ENCODE assay signal across 8 cellular contexts in the genomic region with DNA sequence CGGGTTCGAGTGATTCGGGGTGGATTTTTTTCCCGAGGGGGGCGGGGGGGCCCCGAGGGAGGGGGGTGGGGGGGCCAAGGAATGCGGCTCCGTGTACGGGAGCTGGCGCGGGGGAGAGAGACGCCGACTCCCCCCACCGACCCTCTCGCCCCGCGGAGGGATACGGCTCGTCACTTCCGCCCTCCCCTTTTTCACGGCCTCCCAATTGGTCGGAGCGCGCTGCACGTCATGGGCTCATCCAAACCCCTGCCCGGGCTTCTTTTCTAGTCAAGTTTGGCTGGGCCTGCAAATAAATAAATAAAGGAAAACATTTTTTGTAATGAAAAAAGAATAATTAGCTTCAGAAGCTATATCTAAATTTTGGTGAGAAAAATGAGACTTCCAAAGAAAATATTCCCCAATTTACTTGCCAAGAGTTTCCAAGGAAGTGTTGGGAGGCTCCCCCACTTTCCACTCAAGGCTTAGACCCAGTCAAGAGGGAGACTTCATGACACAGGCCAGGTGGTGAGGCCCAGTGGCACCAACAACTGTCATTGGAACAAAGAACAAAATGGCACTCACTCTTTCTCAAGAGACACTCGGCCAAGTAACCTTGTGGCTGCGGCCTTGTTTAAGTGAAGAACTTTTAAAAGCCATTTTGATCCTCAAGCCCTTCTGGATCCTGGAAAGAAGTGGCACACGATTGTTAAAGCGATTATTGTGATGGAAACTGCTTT.
DNase-seq lines count a peak whose midpoint lies in the region; ATAC-seq and TF ChIP-seq lines count a peak whose summit lies in the region.

A gene with protein sequence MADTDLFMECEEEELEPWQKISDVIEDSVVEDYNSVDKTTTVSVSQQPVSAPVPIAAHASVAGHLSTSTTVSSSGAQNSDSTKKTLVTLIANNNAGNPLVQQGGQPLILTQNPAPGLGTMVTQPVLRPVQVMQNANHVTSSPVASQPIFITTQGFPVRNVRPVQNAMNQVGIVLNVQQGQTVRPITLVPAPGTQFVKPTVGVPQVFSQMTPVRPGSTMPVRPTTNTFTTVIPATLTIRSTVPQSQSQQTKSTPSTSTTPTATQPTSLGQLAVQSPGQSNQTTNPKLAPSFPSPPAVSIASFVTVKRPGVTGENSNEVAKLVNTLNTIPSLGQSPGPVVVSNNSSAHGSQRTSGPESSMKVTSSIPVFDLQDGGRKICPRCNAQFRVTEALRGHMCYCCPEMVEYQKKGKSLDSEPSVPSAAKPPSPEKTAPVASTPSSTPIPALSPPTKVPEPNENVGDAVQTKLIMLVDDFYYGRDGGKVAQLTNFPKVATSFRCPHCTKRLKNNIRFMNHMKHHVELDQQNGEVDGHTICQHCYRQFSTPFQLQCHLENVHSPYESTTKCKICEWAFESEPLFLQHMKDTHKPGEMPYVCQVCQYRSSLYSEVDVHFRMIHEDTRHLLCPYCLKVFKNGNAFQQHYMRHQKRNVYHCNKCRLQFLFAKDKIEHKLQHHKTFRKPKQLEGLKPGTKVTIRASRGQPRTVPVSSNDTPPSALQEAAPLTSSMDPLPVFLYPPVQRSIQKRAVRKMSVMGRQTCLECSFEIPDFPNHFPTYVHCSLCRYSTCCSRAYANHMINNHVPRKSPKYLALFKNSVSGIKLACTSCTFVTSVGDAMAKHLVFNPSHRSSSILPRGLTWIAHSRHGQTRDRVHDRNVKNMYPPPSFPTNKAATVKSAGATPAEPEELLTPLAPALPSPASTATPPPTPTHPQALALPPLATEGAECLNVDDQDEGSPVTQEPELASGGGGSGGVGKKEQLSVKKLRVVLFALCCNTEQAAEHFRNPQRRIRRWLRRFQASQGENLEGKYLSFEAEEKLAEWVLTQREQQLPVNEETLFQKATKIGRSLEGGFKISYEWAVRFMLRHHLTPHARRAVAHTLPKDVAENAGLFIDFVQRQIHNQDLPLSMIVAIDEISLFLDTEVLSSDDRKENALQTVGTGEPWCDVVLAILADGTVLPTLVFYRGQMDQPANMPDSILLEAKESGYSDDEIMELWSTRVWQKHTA (N-terminal part only) (minus strand): TSS at position 164 of the 716 bp plus-strand sequence. CDS start 17,290 bp downstream, outside the sequence.

- H3K4me3 ChIP-seq in HFF-Myc (replicated peaks; ENCODE audit: low read depth, low read length), result peak within 1 kb of the TSS; percentile 76

- peak within 1 kb of the TSS; percentile 87 for H3K27ac ChIP-seq in substantia nigra (ENCODE audit: low read depth, low read length, poor library complexity, severe bottlenecking)

- ATAC-seq in SK-N-SH treated with all-trans-retinoic acid at 6 μM for 48 hours, result peak; percentile 88

- TF ChIP-seq CTCF in HFF-Myc (IDR thresholded peaks at IDR 0.05; ENCODE audit: low read depth, low read length, missing control alignments), result no peak

- DNase-seq in ELF-1 (ENCODE audit: low read depth, low spot score) (peak; percentile 92), HFF-Myc (ENCODE audit: extremely low read depth, low read depth) (peak; percentile 83), NCI-H1092 treated with DMSO at 0.1 percent for 48 hours (lab: John Stamatoyannopoulos, UW) (peak; percentile 97), germinal center (ENCODE audit: low spot score) (peak; percentile 95), non-pigmented ciliary epithelial cell (ENCODE audit: low read depth) (peak; percentile 93), substantia nigra (lab: John Stamatoyannopoulos, UW) (peak; percentile 46 to 94 (median 90))
- peak; percentile 94 for DNase-seq in activated naive CD4-positive, alpha-beta T cell treated with anti-CD3 and anti-CD28 coated beads, Interleukin-2, amount 50 U/mL, for 16 hours

TF ChIP-seq in SK-N-SH treated with all-trans-retinoic acid at 6 μM for 48 hours, 23 proteins besides CTCF, POLR2A, EP300 and RAD21 (continues in another document):
- TF ChIP-seq, protein P1, sequence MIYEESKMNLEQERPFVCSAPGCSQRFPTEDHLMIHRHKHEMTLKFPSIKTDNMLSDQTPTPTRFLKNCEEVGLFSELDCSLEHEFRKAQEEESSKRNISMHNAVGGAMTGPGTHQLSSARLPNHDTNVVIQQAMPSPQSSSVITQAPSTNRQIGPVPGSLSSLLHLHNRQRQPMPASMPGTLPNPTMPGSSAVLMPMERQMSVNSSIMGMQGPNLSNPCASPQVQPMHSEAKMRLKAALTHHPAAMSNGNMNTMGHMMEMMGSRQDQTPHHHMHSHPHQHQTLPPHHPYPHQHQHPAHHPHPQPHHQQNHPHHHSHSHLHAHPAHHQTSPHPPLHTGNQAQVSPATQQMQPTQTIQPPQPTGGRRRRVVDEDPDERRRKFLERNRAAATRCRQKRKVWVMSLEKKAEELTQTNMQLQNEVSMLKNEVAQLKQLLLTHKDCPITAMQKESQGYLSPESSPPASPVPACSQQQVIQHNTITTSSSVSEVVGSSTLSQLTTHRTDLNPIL (CRISPR knock-in tag; IDR thresholded peaks at IDR 0.05; ENCODE audit: low read depth), result no peak
- TF ChIP-seq, protein P2, sequence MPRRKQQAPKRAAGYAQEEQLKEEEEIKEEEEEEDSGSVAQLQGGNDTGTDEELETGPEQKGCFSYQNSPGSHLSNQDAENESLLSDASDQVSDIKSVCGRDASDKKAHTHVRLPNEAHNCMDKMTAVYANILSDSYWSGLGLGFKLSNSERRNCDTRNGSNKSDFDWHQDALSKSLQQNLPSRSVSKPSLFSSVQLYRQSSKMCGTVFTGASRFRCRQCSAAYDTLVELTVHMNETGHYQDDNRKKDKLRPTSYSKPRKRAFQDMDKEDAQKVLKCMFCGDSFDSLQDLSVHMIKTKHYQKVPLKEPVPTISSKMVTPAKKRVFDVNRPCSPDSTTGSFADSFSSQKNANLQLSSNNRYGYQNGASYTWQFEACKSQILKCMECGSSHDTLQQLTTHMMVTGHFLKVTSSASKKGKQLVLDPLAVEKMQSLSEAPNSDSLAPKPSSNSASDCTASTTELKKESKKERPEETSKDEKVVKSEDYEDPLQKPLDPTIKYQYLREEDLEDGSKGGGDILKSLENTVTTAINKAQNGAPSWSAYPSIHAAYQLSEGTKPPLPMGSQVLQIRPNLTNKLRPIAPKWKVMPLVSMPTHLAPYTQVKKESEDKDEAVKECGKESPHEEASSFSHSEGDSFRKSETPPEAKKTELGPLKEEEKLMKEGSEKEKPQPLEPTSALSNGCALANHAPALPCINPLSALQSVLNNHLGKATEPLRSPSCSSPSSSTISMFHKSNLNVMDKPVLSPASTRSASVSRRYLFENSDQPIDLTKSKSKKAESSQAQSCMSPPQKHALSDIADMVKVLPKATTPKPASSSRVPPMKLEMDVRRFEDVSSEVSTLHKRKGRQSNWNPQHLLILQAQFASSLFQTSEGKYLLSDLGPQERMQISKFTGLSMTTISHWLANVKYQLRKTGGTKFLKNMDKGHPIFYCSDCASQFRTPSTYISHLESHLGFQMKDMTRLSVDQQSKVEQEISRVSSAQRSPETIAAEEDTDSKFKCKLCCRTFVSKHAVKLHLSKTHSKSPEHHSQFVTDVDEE (CRISPR knock-in tag; IDR thresholded peaks at IDR 0.05), result 0 out of 2 replicates have a peak, but pooled peaks have one; percentile 59
- TF ChIP-seq, protein P3, sequence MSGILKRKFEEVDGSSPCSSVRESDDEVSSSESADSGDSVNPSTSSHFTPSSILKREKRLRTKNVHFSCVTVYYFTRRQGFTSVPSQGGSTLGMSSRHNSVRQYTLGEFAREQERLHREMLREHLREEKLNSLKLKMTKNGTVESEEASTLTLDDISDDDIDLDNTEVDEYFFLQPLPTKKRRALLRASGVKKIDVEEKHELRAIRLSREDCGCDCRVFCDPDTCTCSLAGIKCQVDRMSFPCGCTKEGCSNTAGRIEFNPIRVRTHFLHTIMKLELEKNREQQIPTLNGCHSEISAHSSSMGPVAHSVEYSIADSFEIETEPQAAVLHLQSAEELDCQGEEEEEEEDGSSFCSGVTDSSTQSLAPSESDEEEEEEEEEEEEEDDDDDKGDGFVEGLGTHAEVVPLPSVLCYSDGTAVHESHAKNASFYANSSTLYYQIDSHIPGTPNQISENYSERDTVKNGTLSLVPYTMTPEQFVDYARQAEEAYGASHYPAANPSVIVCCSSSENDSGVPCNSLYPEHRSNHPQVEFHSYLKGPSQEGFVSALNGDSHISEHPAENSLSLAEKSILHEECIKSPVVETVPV (CRISPR knock-in tag; IDR thresholded peaks at IDR 0.05), result no peak
- no peak for TF ChIP-seq PPARA (CRISPR knock-in tag; IDR thresholded peaks at IDR 0.05; ENCODE audit: borderline replicate concordance)
- peak; percentile 19; the same call in 1 of the 2 replicates for TF ChIP-seq TOX (CRISPR knock-in tag; IDR thresholded peaks at IDR 0.05; ENCODE audit: borderline replicate concordance)
- TF ChIP-seq ESRRG (CRISPR knock-in tag; IDR thresholded peaks at IDR 0.05), result no peak
- TF ChIP-seq CSDC2 (CRISPR knock-in tag; IDR thresholded peaks at IDR 0.05), result 0 out of 2 replicates have a peak, but pooled peaks have one; percentile 84
- TF ChIP-seq BACH2 (CRISPR knock-in tag; IDR thresholded peaks at IDR 0.05; ENCODE audit: borderline replicate concordance), result no peak
- no peak for TF ChIP-seq ZC3H10 (CRISPR knock-in tag; IDR thresholded peaks at IDR 0.05)
- TF ChIP-seq ZNF8 (CRISPR knock-in tag; IDR thresholded peaks at IDR 0.05), result no peak
- no peak for TF ChIP-seq GLIS3 (CRISPR knock-in tag; IDR thresholded peaks at IDR 0.05)
- TF ChIP-seq ZNF70 (CRISPR knock-in tag; IDR thresholded peaks at IDR 0.05), result no peak
- TF ChIP-seq SNAI2 (CRISPR knock-in tag; IDR thresholded peaks at IDR 0.05), result no peak
- 0 out of 2 replicates have a peak, but pooled peaks have one; percentile 64 for TF ChIP-seq ZFP3 (CRISPR knock-in tag; IDR thresholded peaks at IDR 0.05)
- TF ChIP-seq ZNF565 (CRISPR knock-in tag; conservative IDR thresholded peaks at IDR 0.05; ENCODE audit: low read depth), result no peak
- peak; percentile 79; the same call in 1 of the 2 replicates for TF ChIP-seq OSR1 (CRISPR knock-in tag; IDR thresholded peaks at IDR 0.05)
- TF ChIP-seq, protein P4, sequence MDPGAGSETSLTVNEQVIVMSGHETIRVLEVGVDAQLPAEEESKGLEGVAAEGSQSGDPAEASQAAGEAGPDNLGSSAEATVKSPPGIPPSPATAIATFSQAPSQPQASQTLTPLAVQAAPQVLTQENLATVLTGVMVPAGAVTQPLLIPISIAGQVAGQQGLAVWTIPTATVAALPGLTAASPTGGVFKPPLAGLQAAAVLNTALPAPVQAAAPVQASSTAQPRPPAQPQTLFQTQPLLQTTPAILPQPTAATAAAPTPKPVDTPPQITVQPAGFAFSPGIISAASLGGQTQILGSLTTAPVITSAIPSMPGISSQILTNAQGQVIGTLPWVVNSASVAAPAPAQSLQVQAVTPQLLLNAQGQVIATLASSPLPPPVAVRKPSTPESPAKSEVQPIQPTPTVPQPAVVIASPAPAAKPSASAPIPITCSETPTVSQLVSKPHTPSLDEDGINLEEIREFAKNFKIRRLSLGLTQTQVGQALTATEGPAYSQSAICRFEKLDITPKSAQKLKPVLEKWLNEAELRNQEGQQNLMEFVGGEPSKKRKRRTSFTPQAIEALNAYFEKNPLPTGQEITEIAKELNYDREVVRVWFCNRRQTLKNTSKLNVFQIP (CRISPR knock-in tag; IDR thresholded peaks at IDR 0.05; ENCODE audit: borderline replicate concordance, low read depth), result peak; percentile 61; the same call in 1 of the 2 replicates
- no peak for TF ChIP-seq TCF4 (CRISPR knock-in tag; IDR thresholded peaks at IDR 0.05; ENCODE audit: borderline replicate concordance)

Comparison
In these comparisons a context has a peak if more than half of its experiments do, and no peak if none do; other contexts are left out.
1. Peak in every context shown above with its lines: DNase-seq, ATAC-seq, H3K4me3 ChIP-seq and H3K27ac ChIP-seq.